In genomic region chr3:141386611-141387110, GRCh38 we compare ENCODE assay signal across 8 cellular contexts. TPM values are rescaled to one million over a fixed set of nuclear protein-coding genes. Genes with fewer than 3 reads are reported as not detected.
DNase-seq lines count a peak whose midpoint lies in the region; TF ChIP-seq lines count a peak whose summit lies in the region.

No MANE protein-coding gene starts in this region.

- DNase-seq in NCI-H146 treated with DMSO at 0.1 percent for 48 hours (lab: John Stamatoyannopoulos, UW; ENCODE audit: unreplicated experiment) = peak; percentile 50
- DNase-seq in dedifferentiated amniotic fluid mesenchymal stem cell (ENCODE audit: extremely low spot score) = peak; percentile 76
- no peak for DNase-seq in sigmoid colon
- DNase-seq in HPDE6-E6E7 (ENCODE audit: extremely low spot score) = no peak
- no peak for DNase-seq in NCI-H128 (lab: John Stamatoyannopoulos, UW; ENCODE audit: unreplicated experiment)
- DNase-seq in NCI-H2196 treated with DMSO at 0.1 percent for 48 hours (lab: John Stamatoyannopoulos, UW; ENCODE audit: unreplicated experiment) = no peak
- DNase-seq in HK-2 (ENCODE audit: unreplicated experiment) = no peak

- H3K4me3 ChIP-seq in sigmoid colon = peak overlapping the region in 3 of 4 donors; percentile 13 to 24 (median 17)

- intact Hi-C loops in sigmoid colon (cut with DNase I) = no loop called here

- WGBS in sigmoid colon, 2 donors = 75 to 87% methylated on average over 5 of the region's 5 CpGs

- TF ChIP-seq POLR2A in GM19099 (IDR thresholded peaks at IDR 0.05; ENCODE audit: extremely low read depth, insufficient read length, low read depth) (peak; percentile 93), sigmoid colon (IDR thresholded peaks at IDR 0.05) (peak in 1 of 2 donors; percentile 21)

- no peak for TF ChIP-seq EP300 in sigmoid colon (IDR thresholded peaks at IDR 0.05)

- H3K9me3 ChIP-seq in sigmoid colon = no peaks in the 10 kb centered on the region

- peak overlapping the region; percentile 28 to 56 (median 44) for H3K27ac ChIP-seq in sigmoid colon

- no peaks in the 10 kb centered on the region for H3K36me3 ChIP-seq in sigmoid colon

- no peaks in the 10 kb centered on the region for H3K27me3 ChIP-seq in sigmoid colon

- no peak for TF ChIP-seq CTCF in sigmoid colon (IDR thresholded peaks at IDR 0.05)

- peaks cover 0 to 48% (median 11%) of the 10 kb centered on the region in 4 donors for H3K4me1 ChIP-seq in sigmoid colon

RNA-seq across cellular contexts. Expression of gene ZBTB38, which starts 18.4 kb away (rescaled TPM):
- 100 to 1,000 TPM; 150 to 178 (median 155) TPM for total RNA-seq in sigmoid colon
- 10 to 100 TPM; 16.8 to 23.1 (median 19.9) TPM for polyA plus RNA-seq in sigmoid colon

Comparison
In these comparisons a context has a peak if more than half of its experiments do, and no peak if none do; other contexts are left out.
1. DNase-seq: peak in NCI-H146 treated with DMSO at 0.1 percent for 48 hours (single experiment) and dedifferentiated amniotic fluid mesenchymal stem cell (single experiment); none in sigmoid colon (single experiment), HPDE6-E6E7 (single experiment), NCI-H128 (single experiment), NCI-H2196 treated with DMSO at 0.1 percent for 48 hours (single experiment) and HK-2 (single experiment).